In the genomic region with DNA sequence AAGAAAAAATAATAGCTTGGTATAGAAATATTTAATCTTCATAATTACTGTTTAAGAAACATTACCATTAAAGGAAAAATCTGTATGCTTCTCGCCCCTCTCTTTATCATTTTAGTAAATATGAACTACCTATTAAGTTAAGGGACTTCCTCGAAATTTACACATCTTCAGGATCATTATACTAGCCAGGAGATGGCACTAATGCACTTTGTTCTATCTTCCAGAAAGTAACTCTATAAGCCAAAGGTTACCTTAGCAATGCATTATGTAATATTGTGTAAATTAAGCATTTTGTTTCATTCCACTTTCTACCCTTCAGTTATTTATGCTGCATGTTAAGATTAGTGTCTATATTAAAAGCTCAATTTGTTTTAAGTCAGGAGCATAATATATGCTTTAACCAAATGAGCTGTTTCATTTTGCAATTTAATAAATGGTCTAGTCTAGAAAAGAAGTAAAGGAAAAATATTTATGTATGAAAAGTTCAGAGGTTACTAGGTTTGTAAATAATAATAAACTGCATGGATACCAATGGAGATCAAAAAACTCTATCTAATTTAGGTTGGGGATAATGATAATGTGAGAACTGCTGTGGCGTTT, we compare ENCODE assay signal across 8 cellular contexts.
A peak's percentile ranks its signal among the peaks of the same experiment; 100 is the strongest.
DNase-seq lines count a peak whose midpoint lies in the region; ATAC-seq, FAIRE-seq and TF ChIP-seq lines count a peak whose summit lies in the region.

No MANE protein-coding gene starts in this region.

- ATAC-seq in Panc1: no peak; the same call in 1 of the 2 replicates

- in situ Hi-C loops in Panc1 (cut with HindIII; ENCODE audit: low pct_unique_long_range_greater_than_20kb, low sequenced_read_pairs): no loop called here

- no peak overlapping the region for H3K4me3 ChIP-seq in Panc1 (ENCODE audit: low read depth in 2 of 2, low read length in 2 of 2)
- no peak overlapping the region for H3K4me3 ChIP-seq in hepatocyte
- no peak overlapping the region for H3K4me3 ChIP-seq in lower leg skin (ENCODE audit: low read depth, poor library complexity, severe bottlenecking)

- H3K9me3 ChIP-seq in Panc1 (ENCODE audit: control insufficient read depth, insufficient read depth, low read depth, low read length): peaks cover 3% of the 10 kb centered on the region; the same call in 1 of the 2 replicates
- H3K9me3 ChIP-seq in hepatocyte (ENCODE audit: low read depth): no peaks in the 10 kb centered on the region

- H3K36me3 ChIP-seq in Panc1 (ENCODE audit: control insufficient read depth, insufficient read depth, low read length) (no peaks in the 10 kb centered on the region), hepatocyte (replicated peaks; ENCODE audit: insufficient read depth, low read depth) (no peaks in the 10 kb centered on the region)

- FAIRE-seq in GM12891 (lab: Jason Lieb, UNC): no peak

- TF ChIP-seq POLR2A in lower leg skin (IDR thresholded peaks at IDR 0.05) (no peak), GM12891 (IDR thresholded peaks at IDR 0.05; ENCODE audit: low read depth, low read length) (no peak)

- H3K79me2 ChIP-seq in hepatocyte: no peaks in the 10 kb centered on the region

- CTCF ChIA-PET in Panc1 (lab: Charles Lee): no interaction called here

- WGBS in hepatocyte (ENCODE audit: low lambda C conversion rate, missing lambda C conversion rate): 65% methylated on average over 3 of the region's 3 CpGs
- WGBS in lower leg skin, 2 donors: 58 to 62% methylated on average over 3 of the region's 3 CpGs

- H2AFZ ChIP-seq in hepatocyte: no peak overlapping the region

- no peaks in the 10 kb centered on the region for H4K20me1 ChIP-seq in hepatocyte (ENCODE audit: insufficient read depth, poor library complexity, severe bottlenecking)

- POLR2A ChIA-PET in Panc1 (lab: Charles Lee): no interaction called here

- H3K27me3 ChIP-seq in Panc1 (ENCODE audit: control insufficient read depth, insufficient read depth, low read length) (no peaks in the 10 kb centered on the region), hepatocyte (no peaks in the 10 kb centered on the region)

- no peaks in the 10 kb centered on the region for H3K4me1 ChIP-seq in Panc1 (ENCODE audit: control insufficient read depth, insufficient read depth, low read length)
- H3K4me1 ChIP-seq in hepatocyte (ENCODE audit: insufficient read depth): no peaks in the 10 kb centered on the region

- H3K4me2 ChIP-seq in hepatocyte: no peak overlapping the region

- intact Hi-C loops in Panc1 (cut with micrococcal nuclease; ENCODE audit: unreplicated experiment) (loop anchor here (5.0 kb wide), 1 partner anchor 824 kb away; no protein-coding TSS in a partner anchor), lower leg skin (cut with DNase I; ENCODE audit: low total_unique reads) (no loop called here)

- no peaks in the 10 kb centered on the region for H3K9me2 ChIP-seq in hepatocyte (replicated peaks; ENCODE audit: insufficient read depth)

- H3K27ac ChIP-seq in Panc1 (ENCODE audit: low read length): no peak overlapping the region
- H3K27ac ChIP-seq in hepatocyte: no peak overlapping the region

- TF ChIP-seq CTCF in Panc1 (IDR thresholded peaks at IDR 0.05) (peak; percentile 19; the same call in 1 of the 2 replicates), hepatocyte (IDR thresholded peaks at IDR 0.05; ENCODE audit: poor library complexity) (peak; percentile 69), lower leg skin (IDR thresholded peaks at IDR 0.05) (no peak)

- DNase-seq in ELR (ENCODE audit: low read depth): peak; percentile 6
- peak; percentile 13 for DNase-seq in HT1080 (ENCODE audit: low read depth)
- DNase-seq in Panc1 (ENCODE audit: low read depth, low spot score): peak; percentile 5
- peak; percentile 33 for DNase-seq in hepatocyte (ENCODE audit: low spot score)
- DNase-seq in lower leg skin (ENCODE audit: low spot score in 2 of 2): no peak
- DNase-seq in GM12891 (ENCODE audit: insufficient read length, low spot score): no peak
- DNase-seq in effector CD8-positive, alpha-beta T cell (lab: John Stamatoyannopoulos, UW): no peak
- no peak for DNase-seq in islet precursor cell

- no TSS peak for BruUV-seq in Panc1 (replicated peaks; lab: Mats Ljungman, UMichigan)

TF ChIP-seq in GM12891, 5 proteins besides CTCF, POLR2A, EP300 and RAD21:
- no peak for TF ChIP-seq PAX5 (IDR thresholded peaks at IDR 0.05; ENCODE audit: insufficient read depth, low read length, severe bottlenecking)
- no peak for TF ChIP-seq POLR2AphosphoS5 (IDR thresholded peaks at IDR 0.05; ENCODE audit: low read depth, low read length)
- TF ChIP-seq POU2F2 (IDR thresholded peaks at IDR 0.05; ENCODE audit: low read depth, low read length): no peak
- no peak for TF ChIP-seq TAF1 (IDR thresholded peaks at IDR 0.05; ENCODE audit: low read depth, low read length)
- TF ChIP-seq SPI1 (IDR thresholded peaks at IDR 0.05; ENCODE audit: low read depth, low read length): no peak

Comparison
In these comparisons a context has a peak if more than half of its experiments do, and no peak if none do; other contexts are left out.
1. DNase-seq: peak in ELR (single experiment), HT1080 (single experiment), Panc1 (single experiment) and hepatocyte (single experiment); none in lower leg skin (0 of 2), GM12891 (single experiment), effector CD8-positive, alpha-beta T cell (single experiment) and islet precursor cell (single experiment).
2. CTCF ChIP-seq: peak in Panc1 (single experiment) and hepatocyte (single experiment); none in lower leg skin (0 of 3).